24 cellular contexts compared by ENCODE assay signal in the genomic region with DNA sequence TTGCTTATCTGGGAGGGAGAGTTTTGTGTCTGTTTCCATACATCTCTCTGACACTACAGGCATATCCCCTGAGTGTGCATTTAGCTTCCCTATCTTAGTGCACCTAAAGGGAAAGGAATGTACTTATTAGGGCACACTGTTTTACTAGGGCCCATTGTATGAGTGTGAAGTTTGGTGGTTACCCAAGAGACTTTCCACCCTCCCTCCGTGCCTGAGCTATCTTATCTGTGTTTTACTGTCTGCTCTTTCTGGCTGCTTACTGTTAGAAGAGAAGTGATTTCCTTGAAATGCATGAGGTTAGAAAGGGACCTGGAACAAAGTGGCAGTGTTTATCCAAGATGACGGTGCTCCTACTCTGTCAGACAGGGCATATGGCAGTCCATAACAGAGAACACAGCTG. TPM values are rescaled to one million over a fixed set of nuclear protein-coding genes. Genes with fewer than 3 reads are reported as not detected.
"Had no signal": no experiment of that assay in that cellular context is flagged by ENCODE, and none has a peak within 500 bp of the region (broad histone marks: within the 10 kb centered on the region; RNA-seq: fewer than 3 reads in every experiment).

No MANE protein-coding gene starts in this region.

- DNase-seq: activated CD4-positive, alpha-beta T cell treated with anti-CD3 and anti-CD28 coated beads for 4 hours; activated CD8-positive, alpha-beta T cell treated with anti-CD3 and anti-CD28 coated beads for 36 hours; activated effector memory CD4-positive, alpha-beta T cell treated with Interleukin-2 at 50 U/mL for 16 hours; activated naive CD4-positive, alpha-beta T cell; activated T-cell treated with anti-CD3 and anti-CD28 coated beads, Interleukin-2, amount 50 U/mL, for 24 hours; aorta; Kasumi-1; KBM-7; NCI-H1048; NCI-H146; NCI-H187 treated with DMSO at 0.1 percent for 48 hours; NCI-H2171; NCI-H345; NCI-H510A; NCI-H526 treated with DMSO at 0.1 percent for 48 hours; NCI-H82; Peyer's patch; SHP77 treated with DMSO at 0.1 percent for 48 hours had no signal

- H3K27ac ChIP-seq: Peyer's patch, RWPE1 had no signal

- H3K27me3 ChIP-seq: Peyer's patch had no signal

- ATAC-seq: activated CD4-positive, CD25-positive, alpha-beta regulatory T cell treated with anti-CD3 and anti-CD28 coated beads, Interleukin-2, amount 50 U/mL, for 24 hours; activated CD8-positive, alpha-beta T cell treated with anti-CD3 and anti-CD28 coated beads for 36 hours had no signal

- H3K9me3 ChIP-seq: Peyer's patch had no signal

- H3K4me1 ChIP-seq: Peyer's patch had no signal

- H3K36me3 ChIP-seq: Peyer's patch had no signal

- H3K4me3 ChIP-seq: Peyer's patch had no signal

RNA-seq across cellular contexts. Expression of a gene that starts 8.5 kb away (rescaled TPM):
- total RNA-seq: activated CD8-positive, alpha-beta T cell treated with anti-CD3 and anti-CD28 coated beads for 36 hours; activated T-helper 1 cell treated with anti-CD3 and anti-CD28 coated beads, Interleukin-12 subunit alpha, Interleukin-12 subunit beta, Interleukin-2, Interleukin-4 antibody, amounts not matched to agents 30 ng/mL and 10 ng/mL and 1 ng/mL, durations not matched to agents 14 hours and 24 hours and 36 hours; aorta; bronchial epithelial cell; OCI-LY7; SK-MEL-5 had no signal
- polyA plus RNA-seq: aorta had no signal
